Comparison of ENCODE assay signal across 18 cellular contexts in genomic region chr1:89652373-89652772, GRCh38. TPM values are rescaled to one million over a fixed set of nuclear protein-coding genes. Genes with fewer than 3 reads are reported as not detected.
A peak's percentile ranks its signal among the peaks of the same experiment; 100 is the strongest.
DNase-seq lines count a peak whose midpoint lies in the region; ATAC-seq and TF ChIP-seq lines count a peak whose summit lies in the region.
"Had no signal": no experiment of that assay in that cellular context is flagged by ENCODE, and none has a peak within 500 bp of the region (broad histone marks: within the 10 kb centered on the region; RNA-seq: fewer than 3 reads in every experiment).

No MANE protein-coding gene starts in this region.

- peaks cover 8% of the 10 kb centered on the region for H3K9me3 Mint-ChIP-seq in activated T-cell treated with anti-CD3 and anti-CD28 coated beads, Interleukin-2, amount 50 U/mL, for 4 hours
- no peaks in the 10 kb centered on the region for H3K9me3 Mint-ChIP-seq in IgD-negative memory B cell
- H3K9me3 Mint-ChIP-seq in activated naive CD8-positive, alpha-beta T cell treated with anti-CD3 and anti-CD28 coated beads, Interleukin-2, amount 50 U/mL, for 24 hours, result peaks cover 8% of the 10 kb centered on the region
- H3K9me3 Mint-ChIP-seq in stimulated activated effector memory CD8-positive, alpha-beta T cell treated with anti-CD3 and anti-CD28 coated beads, Interleukin-12 subunit alpha, Interleukin-12 subunit beta, amount 100 ng/mL, for 72 hours, result no peaks in the 10 kb centered on the region
- H3K9me3 Mint-ChIP-seq: nephron progenitor cell had no signal

- H3K4me1 Mint-ChIP-seq in activated T-cell treated with anti-CD3 and anti-CD28 coated beads, Interleukin-2, amount 50 U/mL, for 4 hours (ENCODE audit: low read depth), result peaks cover 80% of the 10 kb centered on the region
- peaks cover 34 to 49% (median 48%) of the 10 kb centered on the region in 3 donors for H3K4me1 Mint-ChIP-seq in IgD-negative memory B cell
- H3K4me1 Mint-ChIP-seq in activated naive CD8-positive, alpha-beta T cell treated with anti-CD3 and anti-CD28 coated beads, Interleukin-2, amount 50 U/mL, for 24 hours, result peaks cover 92% of the 10 kb centered on the region
- H3K4me1 Mint-ChIP-seq in stimulated activated effector memory CD8-positive, alpha-beta T cell treated with anti-CD3 and anti-CD28 coated beads, Interleukin-12 subunit alpha, Interleukin-12 subunit beta, amount 100 ng/mL, for 72 hours, result peaks cover 71% of the 10 kb centered on the region
- H3K4me1 Mint-ChIP-seq: nephron progenitor cell had no signal

- H3K36me3 Mint-ChIP-seq in activated T-cell treated with anti-CD3 and anti-CD28 coated beads, Interleukin-2, amount 50 U/mL, for 4 hours (ENCODE audit: insufficient read depth), result peaks cover 53% of the 10 kb centered on the region
- peaks cover 5% of the 10 kb centered on the region for H3K36me3 Mint-ChIP-seq in IgD-negative memory B cell
- H3K36me3 Mint-ChIP-seq in activated naive CD8-positive, alpha-beta T cell treated with anti-CD3 and anti-CD28 coated beads, Interleukin-2, amount 50 U/mL, for 24 hours (ENCODE audit: low read depth), result peaks cover 52% of the 10 kb centered on the region
- peaks cover 59% of the 10 kb centered on the region for H3K36me3 Mint-ChIP-seq in stimulated activated effector memory CD8-positive, alpha-beta T cell treated with anti-CD3 and anti-CD28 coated beads, Interleukin-12 subunit alpha, Interleukin-12 subunit beta, amount 100 ng/mL, for 72 hours

- no peak for TF ChIP-seq CTCF in GM13976 (IDR thresholded peaks at IDR 0.05; ENCODE audit: borderline replicate concordance, control extremely low read depth, extremely low read depth, insufficient read depth, missing control alignments)

- H3K4me3 Mint-ChIP-seq in activated T-cell treated with anti-CD3 and anti-CD28 coated beads, Interleukin-2, amount 50 U/mL, for 4 hours, result peak overlapping the region; percentile 26
- H3K4me3 Mint-ChIP-seq in IgD-negative memory B cell, result no peak overlapping the region
- H3K4me3 Mint-ChIP-seq in activated naive CD8-positive, alpha-beta T cell treated with anti-CD3 and anti-CD28 coated beads, Interleukin-2, amount 50 U/mL, for 24 hours, result peak overlapping the region; percentile 40
- peak overlapping the region; percentile 7 for H3K4me3 Mint-ChIP-seq in stimulated activated effector memory CD8-positive, alpha-beta T cell treated with anti-CD3 and anti-CD28 coated beads, Interleukin-12 subunit alpha, Interleukin-12 subunit beta, amount 100 ng/mL, for 72 hours
- H3K4me3 Mint-ChIP-seq: activated naive CD4-positive, alpha-beta T cell treated with anti-CD3 and anti-CD28 coated beads, Interleukin-2, amount 10 ng/mL, durations not matched to agents 7 days and 5 days; nephron progenitor cell had no signal

- H3K27ac Mint-ChIP-seq in IgD-negative memory B cell, result peak overlapping the region in 2 of 3 donors; percentile 44 to 54
- peak overlapping the region; percentile 91 for H3K27ac Mint-ChIP-seq in activated naive CD8-positive, alpha-beta T cell treated with anti-CD3 and anti-CD28 coated beads, Interleukin-2, amount 50 U/mL, for 24 hours
- peak overlapping the region; percentile 75 for H3K27ac Mint-ChIP-seq in stimulated activated effector memory CD8-positive, alpha-beta T cell treated with anti-CD3 and anti-CD28 coated beads, Interleukin-12 subunit alpha, Interleukin-12 subunit beta, amount 100 ng/mL, for 72 hours
- H3K27ac Mint-ChIP-seq: activated naive CD4-positive, alpha-beta T cell treated with anti-CD3 and anti-CD28 coated beads, Interleukin-2, amount 10 ng/mL, durations not matched to agents 7 days and 5 days; nephron progenitor cell had no signal

- ATAC-seq in activated T-cell treated with anti-CD3 and anti-CD28 coated beads, Interleukin-2, amount 50 U/mL, for 4 hours, result peak; percentile 33 to 36
- ATAC-seq in activated naive CD8-positive, alpha-beta T cell treated with anti-CD3 and anti-CD28 coated beads, Interleukin-2, amount 50 U/mL, for 24 hours, result peak; percentile 85
- no peak for ATAC-seq in stimulated activated effector memory CD8-positive, alpha-beta T cell treated with anti-CD3 and anti-CD28 coated beads, Interleukin-12 subunit alpha, Interleukin-12 subunit beta, amount 100 ng/mL, for 72 hours
- ATAC-seq: esophagus mucosa, HepG2 had no signal

- in situ Hi-C loops in GM13976 (cut with MboI; ENCODE audit: low sequenced_read_pairs, unreplicated experiment), result no loop called here

- DNase-seq in activated T-cell treated with anti-CD3 and anti-CD28 coated beads, Interleukin-2, amount 50 U/mL, for 4 hours, result no peak
- DNase-seq in activated T-cell treated with anti-CD3 and anti-CD28 coated beads, Interleukin-2, amount 50 U/mL, for 1 hour, result no peak
- DNase-seq in activated naive CD8-positive, alpha-beta T cell treated with anti-CD3 and anti-CD28 coated beads, Interleukin-2, amount 50 U/mL, for 24 hours, result no peak
- no peak for DNase-seq in stimulated activated effector memory CD8-positive, alpha-beta T cell treated with anti-CD3 and anti-CD28 coated beads, Interleukin-12 subunit alpha, Interleukin-12 subunit beta, amount 100 ng/mL, for 72 hours (ENCODE audit: low spot score in 2 of 2)
- DNase-seq in GM13976 (ENCODE audit: low spot score), result no peak
- DNase-seq in NCI-H2081 treated with DMSO at 0.1 percent for 48 hours (lab: John Stamatoyannopoulos, UW), result no peak
- DNase-seq in stimulated activated naive CD4-positive, alpha-beta T cell treated with Interleukin-2 at 50 U/mL for 16 hours (lab: John Stamatoyannopoulos, UW), result no peak
- DNase-seq: activated naive CD4-positive, alpha-beta T cell treated with anti-CD3 and anti-CD28 coated beads, Interleukin-2, amount 10 ng/mL, durations not matched to agents 7 days and 5 days; effector CD4-positive, alpha-beta T cell; foreskin melanocyte; GDM1; NCI-H1105 treated with DMSO at 0.1 percent for 48 hours; nephron progenitor cell; Peyer's patch; thyroid gland had no signal

- H3K27me3 Mint-ChIP-seq in activated T-cell treated with anti-CD3 and anti-CD28 coated beads, Interleukin-2, amount 50 U/mL, for 4 hours (ENCODE audit: low read depth), result no peaks in the 10 kb centered on the region
- no peaks in the 10 kb centered on the region for H3K27me3 Mint-ChIP-seq in IgD-negative memory B cell
- no peaks in the 10 kb centered on the region for H3K27me3 Mint-ChIP-seq in activated naive CD8-positive, alpha-beta T cell treated with anti-CD3 and anti-CD28 coated beads, Interleukin-2, amount 50 U/mL, for 24 hours
- H3K27me3 Mint-ChIP-seq: activated naive CD4-positive, alpha-beta T cell treated with anti-CD3 and anti-CD28 coated beads, Interleukin-2, amount 10 ng/mL, durations not matched to agents 7 days and 5 days had no signal

RNA-seq across cellular contexts. Expression of gene LRRC8C, which starts 19.5 kb away (rescaled TPM):
- total RNA-seq in activated T-cell treated with anti-CD3 and anti-CD28 coated beads, Interleukin-2, amount 50 U/mL, for 4 hours, result 10 to 100 TPM; 59.0 to 78.1 (median 74.3) TPM
- 2.9 TPM for polyA plus RNA-seq in IgD-negative memory B cell

Comparison
In these comparisons a context has a peak if more than half of its experiments do, and no peak if none do; other contexts are left out.
1. H3K4me3 Mint-ChIP-seq: peak in activated T-cell treated with anti-CD3 and anti-CD28 coated beads, Interleukin-2, amount 50 U/mL, for 4 hours (single experiment), activated naive CD8-positive, alpha-beta T cell treated with anti-CD3 and anti-CD28 coated beads, Interleukin-2, amount 50 U/mL, for 24 hours (single experiment) and stimulated activated effector memory CD8-positive, alpha-beta T cell treated with anti-CD3 and anti-CD28 coated beads, Interleukin-12 subunit alpha, Interleukin-12 subunit beta, amount 100 ng/mL, for 72 hours (single experiment); none in IgD-negative memory B cell (0 of 4).
2. Peak in every context shown above with its lines, with median percentiles within 50 percentile points of each other: H3K27ac Mint-ChIP-seq.